1 cellular context compared by ENCODE assay signal in the genomic region with DNA sequence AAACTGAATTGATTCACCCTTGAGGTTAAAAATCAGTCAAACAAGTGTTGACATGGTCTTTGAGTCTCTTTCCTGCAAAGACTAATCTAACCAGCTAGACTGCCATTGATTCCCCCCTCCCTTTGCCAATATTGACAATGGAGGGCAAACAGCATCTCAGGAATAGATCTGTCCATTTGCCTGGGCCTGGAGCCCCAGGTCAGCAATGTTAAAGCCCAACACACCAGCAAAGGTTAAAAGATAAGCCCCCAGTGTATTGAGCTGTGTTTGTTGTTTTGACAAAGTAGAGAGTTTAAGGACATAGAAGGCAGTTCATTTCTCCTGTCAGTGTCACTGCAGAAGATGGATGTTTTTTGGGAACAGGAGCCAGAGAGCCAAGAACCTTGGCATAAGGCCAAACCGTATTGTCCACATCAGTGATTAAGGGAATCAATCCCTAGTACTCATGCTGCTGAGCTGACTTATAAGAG.
TF ChIP-seq lines count a peak whose summit lies in the region.

No MANE protein-coding gene starts in this region.

TF ChIP-seq in HepG2, 621 proteins besides CTCF, POLR2A, EP300 and RAD21 (continued from another document and continues in another):
- TF ChIP-seq, protein P1, sequence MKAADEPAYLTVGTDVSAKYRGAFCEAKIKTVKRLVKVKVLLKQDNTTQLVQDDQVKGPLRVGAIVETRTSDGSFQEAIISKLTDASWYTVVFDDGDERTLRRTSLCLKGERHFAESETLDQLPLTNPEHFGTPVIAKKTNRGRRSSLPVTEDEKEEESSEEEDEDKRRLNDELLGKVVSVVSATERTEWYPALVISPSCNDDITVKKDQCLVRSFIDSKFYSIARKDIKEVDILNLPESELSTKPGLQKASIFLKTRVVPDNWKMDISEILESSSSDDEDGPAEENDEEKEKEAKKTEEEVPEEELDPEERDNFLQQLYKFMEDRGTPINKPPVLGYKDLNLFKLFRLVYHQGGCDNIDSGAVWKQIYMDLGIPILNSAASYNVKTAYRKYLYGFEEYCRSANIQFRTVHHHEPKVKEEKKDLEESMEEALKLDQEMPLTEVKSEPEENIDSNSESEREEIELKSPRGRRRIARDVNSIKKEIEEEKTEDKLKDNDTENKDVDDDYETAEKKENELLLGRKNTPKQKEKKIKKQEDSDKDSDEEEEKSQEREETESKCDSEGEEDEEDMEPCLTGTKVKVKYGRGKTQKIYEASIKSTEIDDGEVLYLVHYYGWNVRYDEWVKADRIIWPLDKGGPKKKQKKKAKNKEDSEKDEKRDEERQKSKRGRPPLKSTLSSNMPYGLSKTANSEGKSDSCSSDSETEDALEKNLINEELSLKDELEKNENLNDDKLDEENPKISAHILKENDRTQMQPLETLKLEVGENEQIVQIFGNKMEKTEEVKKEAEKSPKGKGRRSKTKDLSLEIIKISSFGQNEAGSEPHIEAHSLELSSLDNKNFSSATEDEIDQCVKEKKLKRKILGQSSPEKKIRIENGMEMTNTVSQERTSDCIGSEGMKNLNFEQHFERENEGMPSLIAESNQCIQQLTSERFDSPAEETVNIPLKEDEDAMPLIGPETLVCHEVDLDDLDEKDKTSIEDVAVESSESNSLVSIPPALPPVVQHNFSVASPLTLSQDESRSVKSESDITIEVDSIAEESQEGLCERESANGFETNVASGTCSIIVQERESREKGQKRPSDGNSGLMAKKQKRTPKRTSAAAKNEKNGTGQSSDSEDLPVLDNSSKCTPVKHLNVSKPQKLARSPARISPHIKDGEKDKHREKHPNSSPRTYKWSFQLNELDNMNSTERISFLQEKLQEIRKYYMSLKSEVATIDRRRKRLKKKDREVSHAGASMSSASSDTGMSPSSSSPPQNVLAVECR (CRISPR knock-in tag; IDR thresholded peaks at IDR 0.05; ENCODE audit: borderline replicate concordance), result peak; percentile 49; the same call in 1 of the 2 replicates
- TF ChIP-seq CC2D1A (CRISPR knock-in tag; IDR thresholded peaks at IDR 0.05) (no peak), ZNF17 (CRISPR knock-in tag; IDR thresholded peaks at IDR 0.05) (no peak), ZNF768 (CRISPR knock-in tag; IDR thresholded peaks at IDR 0.05) (no peak), STAT5B (CRISPR knock-in tag; IDR thresholded peaks at IDR 0.05) (no peak), ZFX (CRISPR knock-in tag; IDR thresholded peaks at IDR 0.05; ENCODE audit: low read depth) (no peak), MZF1 (CRISPR knock-in tag; IDR thresholded peaks at IDR 0.05; ENCODE audit: borderline replicate concordance) (no peak), DMAP1 (CRISPR knock-in tag; IDR thresholded peaks at IDR 0.05) (no peak), ARID2 (CRISPR knock-in tag; IDR thresholded peaks at IDR 0.05; ENCODE audit: borderline replicate concordance) (no peak), EED (CRISPR knock-in tag; IDR thresholded peaks at IDR 0.05) (no peak), GFI1 (CRISPR knock-in tag; IDR thresholded peaks at IDR 0.05; ENCODE audit: borderline replicate concordance) (peak; percentile 95), MBNL3 (CRISPR knock-in tag; conservative IDR thresholded peaks at IDR 0.05) (no peak), SMAD3 (CRISPR knock-in tag; IDR thresholded peaks at IDR 0.05) (no peak), ZNF124 (CRISPR knock-in tag; IDR thresholded peaks at IDR 0.05) (peak; percentile 68; the same call in 1 of the 2 replicates), ZNF232 (CRISPR knock-in tag; IDR thresholded peaks at IDR 0.05; ENCODE audit: borderline replicate concordance) (peak; percentile 67; the same call in 1 of the 2 replicates), ZNF337 (CRISPR knock-in tag; IDR thresholded peaks at IDR 0.05; ENCODE audit: borderline replicate concordance, low read depth) (no peak), ZNF850 (CRISPR knock-in tag; conservative IDR thresholded peaks at IDR 0.05) (no peak), ZNF225 (CRISPR knock-in tag; IDR thresholded peaks at IDR 0.05) (no peak), CBX1 (IDR thresholded peaks at IDR 0.05; ENCODE audit: low read depth) (no peak), POLR2AphosphoS5 (IDR thresholded peaks at IDR 0.05; ENCODE audit: low read depth, low read length) (no peak), ZNF589 (CRISPR knock-in tag; conservative IDR thresholded peaks at IDR 0.05) (no peak), ZNF550 (CRISPR knock-in tag; IDR thresholded peaks at IDR 0.05; ENCODE audit: borderline replicate concordance) (no peak), ZSCAN12 (CRISPR knock-in tag; IDR thresholded peaks at IDR 0.05) (no peak), GZF1 (CRISPR knock-in tag; IDR thresholded peaks at IDR 0.05) (no peak), REL (CRISPR knock-in tag; conservative IDR thresholded peaks at IDR 0.05) (no peak), SUZ12 (IDR thresholded peaks at IDR 0.05; ENCODE audit: low read depth, low read length) (no peak), ZNF501 (CRISPR knock-in tag; IDR thresholded peaks at IDR 0.05) (peak; percentile 84; the same call in 1 of the 2 replicates), ZFP1 (CRISPR knock-in tag; IDR thresholded peaks at IDR 0.05) (0 out of 2 replicates have a peak, but pooled peaks have one; percentile 58), ZNF34 (CRISPR knock-in tag; IDR thresholded peaks at IDR 0.05; ENCODE audit: borderline replicate concordance) (no peak), ZBTB38 (CRISPR knock-in tag; IDR thresholded peaks at IDR 0.05) (no peak), ZNF775 (CRISPR knock-in tag; IDR thresholded peaks at IDR 0.05; ENCODE audit: borderline replicate concordance) (no peak), ZNF30 (CRISPR knock-in tag; IDR thresholded peaks at IDR 0.05) (no peak), ZNF569 (CRISPR knock-in tag; IDR thresholded peaks at IDR 0.05; ENCODE audit: borderline replicate concordance) (no peak), ZNF703 (CRISPR knock-in tag; IDR thresholded peaks at IDR 0.05; ENCODE audit: borderline replicate concordance) (no peak; the same call in 1 of the 2 replicates), KDM1A (CRISPR knock-in tag; IDR thresholded peaks at IDR 0.05) (no peak), RNF2 (conservative IDR thresholded peaks at IDR 0.05; ENCODE audit: low read depth) (no peak), ZNF605 (CRISPR knock-in tag; IDR thresholded peaks at IDR 0.05) (peak; percentile 87), FLYWCH1 (CRISPR knock-in tag; IDR thresholded peaks at IDR 0.05) (no peak)
- TF ChIP-seq, protein P2, sequence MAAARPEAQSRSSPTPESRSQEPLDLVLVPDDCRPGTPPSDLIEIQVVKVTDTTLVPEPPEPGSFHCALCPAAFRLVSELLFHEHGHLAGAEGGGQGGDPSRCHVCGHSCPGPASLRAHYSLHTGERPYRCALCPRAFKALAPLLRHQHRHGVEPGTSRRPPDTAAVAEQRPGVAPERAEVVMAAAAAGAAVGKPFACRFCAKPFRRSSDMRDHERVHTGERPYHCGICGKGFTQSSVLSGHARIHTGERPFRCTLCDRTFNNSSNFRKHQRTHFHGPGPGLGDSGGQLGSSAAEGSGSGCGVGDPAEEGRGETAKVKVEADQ (CRISPR knock-in tag; IDR thresholded peaks at IDR 0.05; ENCODE audit: borderline replicate concordance), result peak; percentile 88; the same call in 1 of the 2 replicates
- TF ChIP-seq, protein P3, sequence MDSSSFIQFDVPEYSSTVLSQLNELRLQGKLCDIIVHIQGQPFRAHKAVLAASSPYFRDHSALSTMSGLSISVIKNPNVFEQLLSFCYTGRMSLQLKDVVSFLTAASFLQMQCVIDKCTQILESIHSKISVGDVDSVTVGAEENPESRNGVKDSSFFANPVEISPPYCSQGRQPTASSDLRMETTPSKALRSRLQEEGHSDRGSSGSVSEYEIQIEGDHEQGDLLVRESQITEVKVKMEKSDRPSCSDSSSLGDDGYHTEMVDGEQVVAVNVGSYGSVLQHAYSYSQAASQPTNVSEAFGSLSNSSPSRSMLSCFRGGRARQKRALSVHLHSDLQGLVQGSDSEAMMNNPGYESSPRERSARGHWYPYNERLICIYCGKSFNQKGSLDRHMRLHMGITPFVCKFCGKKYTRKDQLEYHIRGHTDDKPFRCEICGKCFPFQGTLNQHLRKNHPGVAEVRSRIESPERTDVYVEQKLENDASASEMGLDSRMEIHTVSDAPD (CRISPR knock-in tag; IDR thresholded peaks at IDR 0.05), result peak; percentile 74; the same call in 1 of the 2 replicates
- TF ChIP-seq, protein P4, sequence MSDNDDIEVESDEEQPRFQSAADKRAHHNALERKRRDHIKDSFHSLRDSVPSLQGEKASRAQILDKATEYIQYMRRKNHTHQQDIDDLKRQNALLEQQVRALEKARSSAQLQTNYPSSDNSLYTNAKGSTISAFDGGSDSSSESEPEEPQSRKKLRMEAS (IDR thresholded peaks at IDR 0.05), result 0 out of 2 replicates have a peak, but pooled peaks have one; percentile 23
- TF ChIP-seq, protein P5, sequence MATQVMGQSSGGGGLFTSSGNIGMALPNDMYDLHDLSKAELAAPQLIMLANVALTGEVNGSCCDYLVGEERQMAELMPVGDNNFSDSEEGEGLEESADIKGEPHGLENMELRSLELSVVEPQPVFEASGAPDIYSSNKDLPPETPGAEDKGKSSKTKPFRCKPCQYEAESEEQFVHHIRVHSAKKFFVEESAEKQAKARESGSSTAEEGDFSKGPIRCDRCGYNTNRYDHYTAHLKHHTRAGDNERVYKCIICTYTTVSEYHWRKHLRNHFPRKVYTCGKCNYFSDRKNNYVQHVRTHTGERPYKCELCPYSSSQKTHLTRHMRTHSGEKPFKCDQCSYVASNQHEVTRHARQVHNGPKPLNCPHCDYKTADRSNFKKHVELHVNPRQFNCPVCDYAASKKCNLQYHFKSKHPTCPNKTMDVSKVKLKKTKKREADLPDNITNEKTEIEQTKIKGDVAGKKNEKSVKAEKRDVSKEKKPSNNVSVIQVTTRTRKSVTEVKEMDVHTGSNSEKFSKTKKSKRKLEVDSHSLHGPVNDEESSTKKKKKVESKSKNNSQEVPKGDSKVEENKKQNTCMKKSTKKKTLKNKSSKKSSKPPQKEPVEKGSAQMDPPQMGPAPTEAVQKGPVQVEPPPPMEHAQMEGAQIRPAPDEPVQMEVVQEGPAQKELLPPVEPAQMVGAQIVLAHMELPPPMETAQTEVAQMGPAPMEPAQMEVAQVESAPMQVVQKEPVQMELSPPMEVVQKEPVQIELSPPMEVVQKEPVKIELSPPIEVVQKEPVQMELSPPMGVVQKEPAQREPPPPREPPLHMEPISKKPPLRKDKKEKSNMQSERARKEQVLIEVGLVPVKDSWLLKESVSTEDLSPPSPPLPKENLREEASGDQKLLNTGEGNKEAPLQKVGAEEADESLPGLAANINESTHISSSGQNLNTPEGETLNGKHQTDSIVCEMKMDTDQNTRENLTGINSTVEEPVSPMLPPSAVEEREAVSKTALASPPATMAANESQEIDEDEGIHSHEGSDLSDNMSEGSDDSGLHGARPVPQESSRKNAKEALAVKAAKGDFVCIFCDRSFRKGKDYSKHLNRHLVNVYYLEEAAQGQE (IDR thresholded peaks at IDR 0.05; ENCODE audit: borderline replicate concordance in 1 of 2, low read depth in 1 of 2, low read length in 2 of 2), result peak in 1 of 2 experiments; percentile 63; a peak in 1 of 4 replicates
- TF ChIP-seq, protein P6, sequence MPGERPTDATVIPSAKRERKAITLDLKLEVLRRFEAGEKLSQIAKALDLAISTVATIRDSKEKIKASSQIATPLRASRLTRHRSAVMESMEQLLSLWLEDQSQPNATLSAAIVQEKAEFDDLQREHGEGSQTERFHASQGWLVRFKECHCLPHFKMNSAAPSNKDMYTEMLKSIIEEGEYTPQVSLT (CRISPR knock-in tag; IDR thresholded peaks at IDR 0.05; ENCODE audit: borderline replicate concordance, low read depth), result no peak
- TF ChIP-seq, protein P7, sequence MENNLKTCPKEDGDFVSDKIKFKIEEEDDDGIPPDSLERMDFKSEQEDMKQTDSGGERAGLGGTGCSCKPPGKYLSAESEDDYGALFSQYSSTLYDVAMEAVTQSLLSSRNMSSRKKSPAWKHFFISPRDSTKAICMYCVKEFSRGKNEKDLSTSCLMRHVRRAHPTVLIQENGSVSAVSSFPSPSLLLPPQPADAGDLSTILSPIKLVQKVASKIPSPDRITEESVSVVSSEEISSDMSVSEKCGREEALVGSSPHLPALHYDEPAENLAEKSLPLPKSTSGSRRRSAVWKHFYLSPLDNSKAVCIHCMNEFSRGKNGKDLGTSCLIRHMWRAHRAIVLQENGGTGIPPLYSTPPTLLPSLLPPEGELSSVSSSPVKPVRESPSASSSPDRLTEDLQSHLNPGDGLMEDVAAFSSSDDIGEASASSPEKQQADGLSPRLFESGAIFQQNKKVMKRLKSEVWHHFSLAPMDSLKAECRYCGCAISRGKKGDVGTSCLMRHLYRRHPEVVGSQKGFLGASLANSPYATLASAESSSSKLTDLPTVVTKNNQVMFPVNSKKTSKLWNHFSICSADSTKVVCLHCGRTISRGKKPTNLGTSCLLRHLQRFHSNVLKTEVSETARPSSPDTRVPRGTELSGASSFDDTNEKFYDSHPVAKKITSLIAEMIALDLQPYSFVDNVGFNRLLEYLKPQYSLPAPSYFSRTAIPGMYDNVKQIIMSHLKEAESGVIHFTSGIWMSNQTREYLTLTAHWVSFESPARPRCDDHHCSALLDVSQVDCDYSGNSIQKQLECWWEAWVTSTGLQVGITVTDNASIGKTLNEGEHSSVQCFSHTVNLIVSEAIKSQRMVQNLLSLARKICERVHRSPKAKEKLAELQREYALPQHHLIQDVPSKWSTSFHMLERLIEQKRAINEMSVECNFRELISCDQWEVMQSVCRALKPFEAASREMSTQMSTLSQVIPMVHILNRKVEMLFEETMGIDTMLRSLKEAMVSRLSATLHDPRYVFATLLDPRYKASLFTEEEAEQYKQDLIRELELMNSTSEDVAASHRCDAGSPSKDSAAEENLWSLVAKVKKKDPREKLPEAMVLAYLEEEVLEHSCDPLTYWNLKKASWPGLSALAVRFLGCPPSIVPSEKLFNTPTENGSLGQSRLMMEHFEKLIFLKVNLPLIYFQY (CRISPR knock-in tag; IDR thresholded peaks at IDR 0.05; ENCODE audit: borderline replicate concordance), result peak; percentile 50; the same call in 1 of the 2 replicates
- TF ChIP-seq, protein P8, sequence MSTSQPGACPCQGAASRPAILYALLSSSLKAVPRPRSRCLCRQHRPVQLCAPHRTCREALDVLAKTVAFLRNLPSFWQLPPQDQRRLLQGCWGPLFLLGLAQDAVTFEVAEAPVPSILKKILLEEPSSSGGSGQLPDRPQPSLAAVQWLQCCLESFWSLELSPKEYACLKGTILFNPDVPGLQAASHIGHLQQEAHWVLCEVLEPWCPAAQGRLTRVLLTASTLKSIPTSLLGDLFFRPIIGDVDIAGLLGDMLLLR (CRISPR knock-in tag; IDR thresholded peaks at IDR 0.05), result no peak
- TF ChIP-seq, protein P9, sequence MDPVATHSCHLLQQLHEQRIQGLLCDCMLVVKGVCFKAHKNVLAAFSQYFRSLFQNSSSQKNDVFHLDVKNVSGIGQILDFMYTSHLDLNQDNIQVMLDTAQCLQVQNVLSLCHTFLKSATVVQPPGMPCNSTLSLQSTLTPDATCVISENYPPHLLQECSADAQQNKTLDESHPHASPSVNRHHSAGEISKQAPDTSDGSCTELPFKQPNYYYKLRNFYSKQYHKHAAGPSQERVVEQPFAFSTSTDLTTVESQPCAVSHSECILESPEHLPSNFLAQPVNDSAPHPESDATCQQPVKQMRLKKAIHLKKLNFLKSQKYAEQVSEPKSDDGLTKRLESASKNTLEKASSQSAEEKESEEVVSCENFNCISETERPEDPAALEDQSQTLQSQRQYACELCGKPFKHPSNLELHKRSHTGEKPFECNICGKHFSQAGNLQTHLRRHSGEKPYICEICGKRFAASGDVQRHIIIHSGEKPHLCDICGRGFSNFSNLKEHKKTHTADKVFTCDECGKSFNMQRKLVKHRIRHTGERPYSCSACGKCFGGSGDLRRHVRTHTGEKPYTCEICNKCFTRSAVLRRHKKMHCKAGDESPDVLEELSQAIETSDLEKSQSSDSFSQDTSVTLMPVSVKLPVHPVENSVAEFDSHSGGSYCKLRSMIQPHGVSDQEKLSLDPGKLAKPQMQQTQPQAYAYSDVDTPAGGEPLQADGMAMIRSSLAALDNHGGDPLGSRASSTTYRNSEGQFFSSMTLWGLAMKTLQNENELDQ (CRISPR knock-in tag; IDR thresholded peaks at IDR 0.05; ENCODE audit: borderline replicate concordance), result no peak
